1 cellular context compared by ENCODE assay signal in genomic region chr2:37083873-37084792, GRCh38.
TF ChIP-seq lines count a peak whose summit lies in the region.

TSS of gene GPATCH11 (plus strand) at chr2:37084518. CDS start at chr2:37088382, 3,864 bp downstream.
TSS of gene HEATR5B (minus strand) at chr2:37084372. CDS start at chr2:37083414, 958 bp downstream.

TF ChIP-seq in HepG2, 621 proteins besides CTCF, POLR2A, EP300 and RAD21 (continued from another document and continues in another):
- TF ChIP-seq E2F2 (CRISPR knock-in tag; IDR thresholded peaks at IDR 0.05; ENCODE audit: borderline replicate concordance), result no peak
- TF ChIP-seq SAFB2 (CRISPR knock-in tag; IDR thresholded peaks at IDR 0.05; ENCODE audit: borderline replicate concordance, low read depth), result peak; percentile 51; the same call in 1 of the 2 replicates
- TF ChIP-seq BHLHE40 (IDR thresholded peaks at IDR 0.05; ENCODE audit: low read length), result peak; percentile 12; the same call in 1 of the 2 replicates
- TF ChIP-seq NONO (IDR thresholded peaks at IDR 0.05), result no peak
- peak; percentile 71 for TF ChIP-seq NONO (CRISPR knock-in tag; conservative IDR thresholded peaks at IDR 0.05)
- TF ChIP-seq ZNF12 (CRISPR knock-in tag; IDR thresholded peaks at IDR 0.05), result 0 out of 2 replicates have a peak, but pooled peaks have one; percentile 30
- 0 out of 2 replicates have a peak, but pooled peaks have one; percentile 6 for TF ChIP-seq HCFC1 (IDR thresholded peaks at IDR 0.05; ENCODE audit: low read depth, low read length)
- peak; percentile 93 for TF ChIP-seq NR0B2 (CRISPR knock-in tag; IDR thresholded peaks at IDR 0.05)
- TF ChIP-seq ZNF572 (CRISPR knock-in tag; IDR thresholded peaks at IDR 0.05), result peak; percentile 93; the same call in 1 of the 2 replicates
- TF ChIP-seq SNAPC2 (CRISPR knock-in tag; IDR thresholded peaks at IDR 0.05), result no peak
- peak; percentile 55; the same call in 1 of the 2 replicates for TF ChIP-seq ZNF143 (CRISPR knock-in tag; IDR thresholded peaks at IDR 0.05)
- TF ChIP-seq MXD1 (CRISPR knock-in tag; IDR thresholded peaks at IDR 0.05), result peak; percentile 98; the same call in 1 of the 2 replicates
- TF ChIP-seq HNF4A (CRISPR knock-in tag; IDR thresholded peaks at IDR 0.05), result peak; percentile 40; the same call in 1 of the 2 replicates
- TF ChIP-seq TRIM24 (CRISPR knock-in tag; IDR thresholded peaks at IDR 0.05), result no peak
- TF ChIP-seq DZIP1 (CRISPR knock-in tag; IDR thresholded peaks at IDR 0.05), result no peak; the same call in 1 of the 2 replicates
- peak; percentile 31; the same call in 1 of the 2 replicates for TF ChIP-seq BATF2 (CRISPR knock-in tag; IDR thresholded peaks at IDR 0.05)
- peak; percentile 52; the same call in 1 of the 2 replicates for TF ChIP-seq MTF1 (CRISPR knock-in tag; IDR thresholded peaks at IDR 0.05)
- TF ChIP-seq SETDB1 (CRISPR knock-in tag; IDR thresholded peaks at IDR 0.05; ENCODE audit: borderline replicate concordance), result no peak
- no peak for TF ChIP-seq ZBTB14 (CRISPR knock-in tag; IDR thresholded peaks at IDR 0.05)
- TF ChIP-seq ZFYVE20 (CRISPR knock-in tag; IDR thresholded peaks at IDR 0.05; ENCODE audit: borderline replicate concordance, low read depth), result no peak
- TF ChIP-seq ATF6 (CRISPR knock-in tag; conservative IDR thresholded peaks at IDR 0.05), result 0 out of 2 replicates have a peak, but pooled peaks have one; percentile 74
- peak; percentile 87 for TF ChIP-seq ZNF619 (CRISPR knock-in tag; IDR thresholded peaks at IDR 0.05)
- peak; percentile 92 for TF ChIP-seq PHF8 (CRISPR knock-in tag; IDR thresholded peaks at IDR 0.05)
- no peak for TF ChIP-seq CENPX (CRISPR knock-in tag; IDR thresholded peaks at IDR 0.05)
- TF ChIP-seq POGZ (CRISPR knock-in tag; IDR thresholded peaks at IDR 0.05), result peak; percentile 77
- TF ChIP-seq SMC3 (IDR thresholded peaks at IDR 0.05; ENCODE audit: low read length), result no peak
- TF ChIP-seq PITX1 (CRISPR knock-in tag; IDR thresholded peaks at IDR 0.05), result 0 out of 2 replicates have a peak, but pooled peaks have one; percentile 13
- no peak for TF ChIP-seq ZNF367 (CRISPR knock-in tag; IDR thresholded peaks at IDR 0.05; ENCODE audit: borderline replicate concordance)
- TF ChIP-seq ZNF770 (CRISPR knock-in tag; IDR thresholded peaks at IDR 0.05), result peak; percentile 66
- TF ChIP-seq ZBTB7B (CRISPR knock-in tag; IDR thresholded peaks at IDR 0.05), result no peak; the same call in 1 of the 2 replicates
- no peak for TF ChIP-seq USF2 (IDR thresholded peaks at IDR 0.05; ENCODE audit: low read depth, low read length)
- TF ChIP-seq USF2 (CRISPR knock-in tag; IDR thresholded peaks at IDR 0.05; ENCODE audit: borderline replicate concordance), result no peak
- TF ChIP-seq REST (IDR thresholded peaks at IDR 0.05; ENCODE audit: borderline replicate concordance in 1 of 2, low read depth in 1 of 2, low read length in 2 of 2), result peak in 1 of 2 experiments; percentile 23; a peak in 1 of 4 replicates
- no peak for TF ChIP-seq ZBTB21 (CRISPR knock-in tag; IDR thresholded peaks at IDR 0.05)
- TF ChIP-seq HNRNPL (IDR thresholded peaks at IDR 0.05; ENCODE audit: low read depth, low read length), result no peak
- peak; percentile 82; the same call in 1 of the 2 replicates for TF ChIP-seq TBX2 (CRISPR knock-in tag; IDR thresholded peaks at IDR 0.05; ENCODE audit: borderline replicate concordance)
- peak; percentile 52; the same call in 1 of the 2 replicates for TF ChIP-seq KDM3A (CRISPR knock-in tag; IDR thresholded peaks at IDR 0.05; ENCODE audit: low read depth)
- peak; percentile 71; the same call in 1 of the 2 replicates for TF ChIP-seq STAT5B (CRISPR knock-in tag; IDR thresholded peaks at IDR 0.05)
- TF ChIP-seq ETV6 (CRISPR knock-in tag; conservative IDR thresholded peaks at IDR 0.05), result peak; percentile 14; the same call in 1 of the 2 replicates
- TF ChIP-seq ZNF713 (CRISPR knock-in tag; IDR thresholded peaks at IDR 0.05), result no peak
- TF ChIP-seq FOXO4 (CRISPR knock-in tag; conservative IDR thresholded peaks at IDR 0.05), result no peak
- TF ChIP-seq MYC (CRISPR knock-in tag; IDR thresholded peaks at IDR 0.05; ENCODE audit: borderline replicate concordance), result peak; percentile 86
- peak; percentile 85; the same call in 1 of the 2 replicates for TF ChIP-seq MEIS1 (CRISPR knock-in tag; IDR thresholded peaks at IDR 0.05; ENCODE audit: borderline replicate concordance)
- TF ChIP-seq ZNF672 (CRISPR knock-in tag; IDR thresholded peaks at IDR 0.05), result peak; percentile 78; the same call in 1 of the 2 replicates
